ENCODE assay signal across 8 cellular contexts in genomic region chr11:34052608-34053160, GRCh38. TPM values are rescaled to one million over a fixed set of nuclear protein-coding genes. Genes with fewer than 3 reads are reported as not detected.
DNase-seq lines count a peak whose midpoint lies in the region; ATAC-seq and TF ChIP-seq lines count a peak whose summit lies in the region.

No MANE protein-coding gene starts in this region.

- DNase-seq in HCEC 1CT (peak; percentile 23), WTC11 (ENCODE audit: low spot score) (no peak), MV-4-11 (lab: John Stamatoyannopoulos, UW) (no peak), glomerular visceral epithelial cell (ENCODE audit: extremely low spot score) (no peak)
- peak; percentile 18 for DNase-seq in effector CD4-positive, alpha-beta T cell

- H3K27ac ChIP-seq in C4-2B (peak overlapping the region; percentile 98), stomach smooth muscle (ENCODE audit: low read length) (peak overlapping the region; percentile 82)

- peaks cover 26% of the 10 kb centered on the region for H3K36me3 Mint-ChIP-seq in WTC11

- peak overlapping the region; percentile 98 for H3K4me3 Mint-ChIP-seq in WTC11

- peak overlapping the region; percentile 83 for H3K4me3 ChIP-seq in mucosa of stomach (ENCODE audit: low read length)
- peak overlapping the region; percentile 87 to 94 for H3K4me3 ChIP-seq in stomach smooth muscle (ENCODE audit: low read length in 2 of 2)

- no peaks in the 10 kb centered on the region for H3K9me3 ChIP-seq in mucosa of stomach (ENCODE audit: control insufficient read depth, low read length)
- no peaks in the 10 kb centered on the region for H3K9me3 ChIP-seq in stomach smooth muscle (ENCODE audit: control insufficient read depth in 2 of 2, low read length in 2 of 2)

- H3K27me3 Mint-ChIP-seq in WTC11 (ENCODE audit: low read depth) = peaks cover 3% of the 10 kb centered on the region; the same call in 1 of the 2 replicates

- CTCF ChIA-PET in WTC11 (lab: Charles Lee) = no interaction called here

- H3K4me1 Mint-ChIP-seq in WTC11 = peaks cover 46% of the 10 kb centered on the region

- TF ChIP-seq CTCF in C4-2B (conservative IDR thresholded peaks at IDR 0.05) (no peak), WTC11 (IDR thresholded peaks at IDR 0.05) (no peak)

- H3K9me3 Mint-ChIP-seq in WTC11 = no peaks in the 10 kb centered on the region

- H3K4me1 ChIP-seq in mucosa of stomach (ENCODE audit: control insufficient read depth, insufficient read depth, low read length) (peaks cover 18% of the 10 kb centered on the region), stomach smooth muscle (ENCODE audit: control insufficient read depth, insufficient read depth, low read length) (peaks cover 11% of the 10 kb centered on the region)

- no peak for ATAC-seq in WTC11

- H3K27me3 ChIP-seq in mucosa of stomach (ENCODE audit: control insufficient read depth, insufficient read depth, low read length) (no peaks in the 10 kb centered on the region), stomach smooth muscle (ENCODE audit: control insufficient read depth in 1 of 2, insufficient read depth in 2 of 2, low read length in 2 of 2) (no peaks in the 10 kb centered on the region)

- H3K27ac Mint-ChIP-seq in WTC11 = peak overlapping the region; percentile 98

- H3K36me3 ChIP-seq in mucosa of stomach (ENCODE audit: control insufficient read depth, insufficient read depth, low read length) = no peaks in the 10 kb centered on the region
- H3K36me3 ChIP-seq in stomach smooth muscle (ENCODE audit: control insufficient read depth in 2 of 2, insufficient read depth in 2 of 2, low read length in 2 of 2) = no peaks in the 10 kb centered on the region

- POLR2A ChIA-PET in WTC11 (lab: Charles Lee) = interaction anchor here (0.6 kb wide), 1 partner anchor 32 kb away, joined by 6 read pairs; no protein-coding TSS in a partner anchor

- H3K9ac ChIP-seq in mucosa of stomach (ENCODE audit: low read length) (peak overlapping the region; percentile 95), stomach smooth muscle (ENCODE audit: low read length in 2 of 2) (peak overlapping the region; percentile 85 to 97)

TF ChIP-seq in WTC11, 78 proteins besides CTCF, POLR2A, EP300 and RAD21:
- TF ChIP-seq, protein P1, sequence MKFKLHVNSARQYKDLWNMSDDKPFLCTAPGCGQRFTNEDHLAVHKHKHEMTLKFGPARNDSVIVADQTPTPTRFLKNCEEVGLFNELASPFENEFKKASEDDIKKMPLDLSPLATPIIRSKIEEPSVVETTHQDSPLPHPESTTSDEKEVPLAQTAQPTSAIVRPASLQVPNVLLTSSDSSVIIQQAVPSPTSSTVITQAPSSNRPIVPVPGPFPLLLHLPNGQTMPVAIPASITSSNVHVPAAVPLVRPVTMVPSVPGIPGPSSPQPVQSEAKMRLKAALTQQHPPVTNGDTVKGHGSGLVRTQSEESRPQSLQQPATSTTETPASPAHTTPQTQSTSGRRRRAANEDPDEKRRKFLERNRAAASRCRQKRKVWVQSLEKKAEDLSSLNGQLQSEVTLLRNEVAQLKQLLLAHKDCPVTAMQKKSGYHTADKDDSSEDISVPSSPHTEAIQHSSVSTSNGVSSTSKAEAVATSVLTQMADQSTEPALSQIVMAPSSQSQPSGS (CRISPR knock-in tag; IDR thresholded peaks at IDR 0.05; ENCODE audit: borderline replicate concordance, low read depth) = no peak
- TF ChIP-seq TEAD4 (CRISPR knock-in tag; IDR thresholded peaks at IDR 0.05) (no peak), FOXP1 (CRISPR knock-in tag; IDR thresholded peaks at IDR 0.05; ENCODE audit: borderline replicate concordance) (0 out of 2 replicates have a peak, but pooled peaks have one; percentile 3), GRHL2 (CRISPR knock-in tag; IDR thresholded peaks at IDR 0.05; ENCODE audit: insufficient replicate concordance, severe bottlenecking) (no peak), TP53 (CRISPR knock-in tag; IDR thresholded peaks at IDR 0.05) (no peak)
- TF ChIP-seq, protein P2, sequence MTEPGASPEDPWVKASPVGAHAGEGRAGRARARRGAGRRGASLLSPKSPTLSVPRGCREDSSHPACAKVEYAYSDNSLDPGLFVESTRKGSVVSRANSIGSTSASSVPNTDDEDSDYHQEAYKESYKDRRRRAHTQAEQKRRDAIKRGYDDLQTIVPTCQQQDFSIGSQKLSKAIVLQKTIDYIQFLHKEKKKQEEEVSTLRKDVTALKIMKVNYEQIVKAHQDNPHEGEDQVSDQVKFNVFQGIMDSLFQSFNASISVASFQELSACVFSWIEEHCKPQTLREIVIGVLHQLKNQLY (CRISPR knock-in tag; IDR thresholded peaks at IDR 0.05) = no peak

RNA-seq across cellular contexts. Expression of gene CAPRIN1, which starts 1.2 kb away (rescaled TPM):
- 282 to 288 TPM (median 288 TPM) in 3 replicates for total RNA-seq in WTC11 (2021)

RNA-seq across cellular contexts. Expression of gene NAT10, which starts 52.7 kb away (rescaled TPM):
- 70.8 to 75.5 TPM (median 74.7 TPM) in 3 replicates for total RNA-seq in WTC11 (2021)

Comparison
In these comparisons a context has a peak if more than half of its experiments do, and no peak if none do; other contexts are left out.
1. DNase-seq: peak in HCEC 1CT (single experiment) and effector CD4-positive, alpha-beta T cell (single experiment); none in WTC11 (single experiment), MV-4-11 (single experiment) and glomerular visceral epithelial cell (single experiment).